Comparison of ENCODE assay signal across 35 cellular contexts in the genomic region with DNA sequence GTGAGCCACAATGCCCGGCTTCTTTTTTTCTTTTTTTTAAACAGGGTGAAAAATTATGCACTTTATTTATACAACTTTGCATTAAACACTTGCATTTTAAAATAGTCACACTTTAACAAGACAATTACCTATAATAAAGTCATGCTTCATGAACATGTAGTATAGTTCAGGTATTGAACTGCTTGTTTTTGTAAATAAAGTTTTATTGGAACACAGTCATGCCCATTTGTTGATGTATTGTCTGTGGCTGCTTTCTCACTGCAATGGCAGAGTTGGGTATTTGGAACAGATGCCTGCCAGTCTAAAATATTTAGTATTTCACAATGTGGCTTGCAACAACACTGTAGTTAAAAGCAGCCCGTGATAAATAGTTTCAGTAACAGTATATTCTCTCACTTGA. TPM values are rescaled to one million over a fixed set of nuclear protein-coding genes. Genes with fewer than 3 reads are reported as not detected.
"Had no signal": no experiment of that assay in that cellular context is flagged by ENCODE, and none has a peak within 500 bp of the region (broad histone marks: within the 10 kb centered on the region; RNA-seq: fewer than 3 reads in every experiment).

No MANE protein-coding gene starts in this region.

- H3K9me3 ChIP-seq: ascending aorta, breast epithelium, esophagus muscularis mucosa had no signal

- H3K27me3 ChIP-seq: ascending aorta, breast epithelium, cardiac muscle cell, dorsolateral prefrontal cortex, esophagus muscularis mucosa, gastroesophageal sphincter, heart right ventricle, hepatocyte had no signal

- H3K27ac ChIP-seq: ascending aorta, breast epithelium, cardiac muscle cell, coronary artery, dorsolateral prefrontal cortex, gastroesophageal sphincter, heart right ventricle, hepatocyte had no signal

- H3K79me2 ChIP-seq: hepatocyte had no signal

- H2AFZ ChIP-seq: hepatocyte had no signal

- H3K36me3 ChIP-seq: ascending aorta, breast epithelium, cardiac muscle cell, esophagus muscularis mucosa, gastroesophageal sphincter, heart right ventricle had no signal

- DNase-seq: activated CD4-positive, alpha-beta memory T cell treated with anti-CD3 and anti-CD28 coated beads for 36 hours; activated CD4-positive, alpha-beta T cell treated with anti-CD3 and anti-CD28 coated beads for 36 hours; activated CD4-positive, alpha-beta T cell treated with anti-CD3 and anti-CD28 coated beads, Interleukin-2, amount 10 ng/mL, durations not matched to agents 24 days and 14 days; activated CD4-positive, CD25-positive, alpha-beta regulatory T cell; activated CD4-positive, CD25-positive, alpha-beta regulatory T cell treated with anti-CD3 and anti-CD28 coated beads, Interleukin-2, amount 50 U/mL, for 72 hours; activated CD8-positive, alpha-beta memory T cell treated with anti-CD3 and anti-CD28 coated beads, Interleukin-2, amount 10 ng/mL, durations not matched to agents 7 days and 5 days; activated CD8-positive, alpha-beta memory T cell treated with anti-CD3 and anti-CD28 coated beads, Interleukin-2, amount 50 U/mL, for 4 hours; activated CD8-positive, alpha-beta T cell treated with anti-CD3 and anti-CD28 coated beads, Interleukin-2, amount 10 ng/mL, durations not matched to agents 7 days and 5 days; activated gamma-delta T cell; activated naive CD4-positive, alpha-beta T cell; activated naive CD4-positive, alpha-beta T cell treated with anti-CD3 and anti-CD28 coated beads, Interleukin-2, amount 10 ng/mL, durations not matched to agents 7 days and 5 days; activated naive CD8-positive, alpha-beta T cell treated with anti-CD3 and anti-CD28 coated beads, Interleukin-2, amount 10 ng/mL, durations not matched to agents 7 days and 5 days; activated T-cell treated with anti-CD3 and anti-CD28 coated beads, Interleukin-2, amount 50 U/mL, for 1 hour; activated T-cell treated with anti-CD3 and anti-CD28 coated beads, Interleukin-2, amount 50 U/mL, for 48 hours; dorsolateral prefrontal cortex; effector memory CD4-positive, alpha-beta T cell; endodermal cell; erythroblast; foreskin melanocyte; heart right ventricle; T-helper 17 cell; T1000 had no signal

- H3K4me1 ChIP-seq: ascending aorta, breast epithelium had no signal

- H3K4me2 ChIP-seq: hepatocyte had no signal

- H3K4me3 ChIP-seq: ascending aorta, breast epithelium, cardiac muscle cell, coronary artery, dorsolateral prefrontal cortex, esophagus muscularis mucosa, gastroesophageal sphincter, heart right ventricle, hepatocyte had no signal

- ATAC-seq: activated CD4-positive, alpha-beta T cell treated with anti-CD3 and anti-CD28 coated beads for 36 hours; activated CD8-positive, alpha-beta memory T cell treated with anti-CD3 and anti-CD28 coated beads, Interleukin-2, amount 10 ng/mL, durations not matched to agents 7 days and 5 days; activated CD8-positive, alpha-beta T cell treated with anti-CD3 and anti-CD28 coated beads, Interleukin-2, amount 10 ng/mL, durations not matched to agents 7 days and 5 days; activated naive CD4-positive, alpha-beta T cell treated with anti-CD3 and anti-CD28 coated beads, Interleukin-2, amount 50 U/mL, for 72 hours; gastroesophageal sphincter; heart right ventricle; T-helper 17 cell had no signal

RNA-seq across cellular contexts. Expression of gene CCL21, which starts 32.8 kb away (rescaled TPM):
- total RNA-seq: activated CD4-positive, alpha-beta memory T cell treated with anti-CD3 and anti-CD28 coated beads for 36 hours; activated CD4-positive, alpha-beta T cell treated with anti-CD3 and anti-CD28 coated beads for 36 hours; activated CD4-positive, alpha-beta T cell treated with anti-CD3 and anti-CD28 coated beads, Interleukin-2, amount 10 ng/mL, durations not matched to agents 24 days and 14 days; activated CD8-positive, alpha-beta memory T cell treated with anti-CD3 and anti-CD28 coated beads for 36 hours; activated CD8-positive, alpha-beta memory T cell treated with anti-CD3 and anti-CD28 coated beads, Interleukin-2, amount 10 ng/mL, durations not matched to agents 7 days and 5 days; activated CD8-positive, alpha-beta T cell treated with anti-CD3 and anti-CD28 coated beads, Interleukin-2, amount 10 ng/mL, durations not matched to agents 7 days and 5 days; activated naive CD4-positive, alpha-beta T cell treated with anti-CD3 and anti-CD28 coated beads, Interleukin-2, amount 50 U/mL, for 72 hours; activated naive CD8-positive, alpha-beta T cell treated with anti-CD3 and anti-CD28 coated beads, Interleukin-2, amount 10 ng/mL, durations not matched to agents 7 days and 5 days; activated T-helper 1 cell treated with anti-CD3 and anti-CD28 coated beads, Interleukin-12 subunit alpha, Interleukin-12 subunit beta, Interleukin-2, Interleukin-4 antibody, amounts not matched to agents 30 ng/mL and 10 ng/mL and 1 ng/mL, durations not matched to agents 14 hours and 24 hours and 36 hours; activated T-helper 2 cell treated with anti-CD3 and anti-CD28 coated beads, Interferon-gamma antibody, Interleukin-2, Interleukin-4, amounts not matched to agents 10 μg/mL and 5 μg/mL and 100 μg/mL, durations not matched to agents 14 hours and 24 hours and 36 hours; cerebellum; endodermal cell; hepatocyte; T-helper 17 cell had no signal
- polyA plus RNA-seq: hepatocyte had no signal

RNA-seq across cellular contexts. Expression of gene CCL19, which starts 51.6 kb away (rescaled TPM):
- total RNA-seq: activated CD4-positive, alpha-beta memory T cell treated with anti-CD3 and anti-CD28 coated beads for 36 hours; activated CD4-positive, alpha-beta T cell treated with anti-CD3 and anti-CD28 coated beads, Interleukin-2, amount 10 ng/mL, durations not matched to agents 24 days and 14 days; activated CD8-positive, alpha-beta memory T cell treated with anti-CD3 and anti-CD28 coated beads for 36 hours; activated CD8-positive, alpha-beta memory T cell treated with anti-CD3 and anti-CD28 coated beads, Interleukin-2, amount 10 ng/mL, durations not matched to agents 7 days and 5 days; activated CD8-positive, alpha-beta T cell treated with anti-CD3 and anti-CD28 coated beads, Interleukin-2, amount 10 ng/mL, durations not matched to agents 7 days and 5 days; activated naive CD4-positive, alpha-beta T cell treated with anti-CD3 and anti-CD28 coated beads, Interleukin-2, amount 50 U/mL, for 72 hours; activated naive CD8-positive, alpha-beta T cell treated with anti-CD3 and anti-CD28 coated beads, Interleukin-2, amount 10 ng/mL, durations not matched to agents 7 days and 5 days; activated T-helper 1 cell treated with anti-CD3 and anti-CD28 coated beads, Interleukin-12 subunit alpha, Interleukin-12 subunit beta, Interleukin-2, Interleukin-4 antibody, amounts not matched to agents 30 ng/mL and 10 ng/mL and 1 ng/mL, durations not matched to agents 14 hours and 24 hours and 36 hours; activated T-helper 2 cell treated with anti-CD3 and anti-CD28 coated beads, Interferon-gamma antibody, Interleukin-2, Interleukin-4, amounts not matched to agents 10 μg/mL and 5 μg/mL and 100 μg/mL, durations not matched to agents 14 hours and 24 hours and 36 hours; cardiac muscle cell; cerebellum; endodermal cell; glomerular endothelial cell; hepatocyte; T-helper 17 cell had no signal
- polyA plus RNA-seq: cardiac muscle cell, hepatocyte had no signal
